Comparison of ENCODE assay signal across 10 cellular contexts in genomic region chr2:138829326-138829725, GRCh38. TPM values are rescaled to one million over a fixed set of nuclear protein-coding genes. Genes with fewer than 3 reads are reported as not detected.
DNase-seq lines count a peak whose midpoint lies in the region; ATAC-seq, FAIRE-seq and TF ChIP-seq lines count a peak whose summit lies in the region.
"Had no signal": no experiment of that assay in that cellular context is flagged by ENCODE, and none has a peak within 500 bp of the region (broad histone marks: within the 10 kb centered on the region; RNA-seq: fewer than 3 reads in every experiment).

No MANE protein-coding gene starts in this region.

- H3K4me3 ChIP-seq in IMR-90 (ENCODE audit: insufficient read depth, low read depth, low read length) = no peak overlapping the region
- H3K4me3 ChIP-seq in SJCRH30 = no peak overlapping the region
- no peak overlapping the region for H3K4me3 ChIP-seq in pancreas

- H3K27me3 ChIP-seq in IMR-90 (ENCODE audit: control insufficient read depth, insufficient read depth, low read length) (no peaks in the 10 kb centered on the region), SJCRH30 (peaks cover under 1% of the 10 kb centered on the region; the same call in 1 of the 2 replicates), pancreas (no peaks in the 10 kb centered on the region)

- ATAC-seq in GM19463 (IDR thresholded peaks at IDR 0.05; ENCODE audit: unreplicated experiment) = peak; percentile 56
- ATAC-seq in IMR-90 (ENCODE audit: low read depth) = peak; percentile 54; the same call in 1 of the 2 replicates
- peak in 3 of 4 donors; percentile 56 to 73 (median 60) for ATAC-seq in pancreas
- ATAC-seq in omental fat pad (ENCODE audit: low FRiP score) = no peak
- ATAC-seq: left colon, T-helper 17 cell had no signal

- H3K36me3 ChIP-seq in IMR-90 (ENCODE audit: control insufficient read depth, insufficient read depth, low read length) (no peaks in the 10 kb centered on the region), SJCRH30 (no peaks in the 10 kb centered on the region), pancreas (no peaks in the 10 kb centered on the region)

- H3K9me3 ChIP-seq in IMR-90 (ENCODE audit: control insufficient read depth, insufficient read depth, low read length) (no peaks in the 10 kb centered on the region), SJCRH30 (replicated peaks) (no peaks in the 10 kb centered on the region), pancreas (no peaks in the 10 kb centered on the region)

- TF ChIP-seq RAD21 in IMR-90 (IDR thresholded peaks at IDR 0.05; ENCODE audit: low read length) = no peak; the same call in 1 of the 2 replicates

- no peak overlapping the region for H2AFZ ChIP-seq in IMR-90 (replicated peaks; ENCODE audit: low read length, poor library complexity)

- peak; percentile 21; the same call in 1 of the 2 replicates for TF ChIP-seq CTCF in IMR-90 (conservative IDR thresholded peaks at IDR 0.05; ENCODE audit: low read depth, low read length)
- no peak for TF ChIP-seq CTCF in pancreas (IDR thresholded peaks at IDR 0.05)
- TF ChIP-seq CTCF in omental fat pad (IDR thresholded peaks at IDR 0.05) = no peak

- H3K4ac ChIP-seq in IMR-90 (ENCODE audit: low read depth, low read length) = no peak overlapping the region

- H3K14ac ChIP-seq in IMR-90 (replicated peaks; ENCODE audit: low read depth, low read length) = no peak overlapping the region

- no peak overlapping the region for H3K23ac ChIP-seq in IMR-90 (ENCODE audit: low read depth, low read length)

- no peak overlapping the region for H2BK15ac ChIP-seq in IMR-90 (ENCODE audit: low read depth, low read length)

- H2AK9ac ChIP-seq in IMR-90 (replicated peaks; ENCODE audit: low read depth, low read length, poor library complexity) = no peak overlapping the region

- in situ Hi-C loops in IMR-90 (cut with MboI; ENCODE audit: low sequenced_read_pairs) = loop anchor here (25.0 kb wide), 1 partner anchor 942 kb away; no protein-coding TSS in a partner anchor

- H3K4me1 ChIP-seq in IMR-90 (ENCODE audit: control insufficient read depth, insufficient read depth, low read length) (no peaks in the 10 kb centered on the region), SJCRH30 (no peaks in the 10 kb centered on the region), pancreas (no peaks in the 10 kb centered on the region)

- TF ChIP-seq POLR2A in IMR-90 (IDR thresholded peaks at IDR 0.05; ENCODE audit: low read depth, low read length) = no peak

- H3K27ac ChIP-seq in IMR-90 (ENCODE audit: insufficient read depth, low read length) (no peak overlapping the region), SJCRH30 (no peak overlapping the region), pancreas (no peak overlapping the region)

- no peak overlapping the region for H4K8ac ChIP-seq in IMR-90 (ENCODE audit: low read depth in 2 of 2, low read length in 2 of 2)

- no peak overlapping the region for H4K91ac ChIP-seq in IMR-90 (ENCODE audit: insufficient read depth, low read depth, low read length)

- H3K56ac ChIP-seq in IMR-90 (ENCODE audit: extremely low read depth, insufficient read depth, low read length) = no peak overlapping the region

- POLR2A ChIA-PET in IMR-90 (lab: Charles Lee; ENCODE audit: unreplicated experiment) = no interaction called here

- no peak overlapping the region for H4K5ac ChIP-seq in IMR-90 (ENCODE audit: low read depth, low read length)

- no CpG with 5 or more reads among the region's 2 CpGs for WGBS in IMR-90 (ENCODE audit: extremely low coverage in 2 of 2, insufficient read length in 1 of 2), 2 experiments
- 23 to 27% methylated on average over 2 of the region's 2 CpGs for WGBS in pancreas, 2 donors

- no peaks in the 10 kb centered on the region for H3K79me1 ChIP-seq in IMR-90 (ENCODE audit: low read depth in 1 of 2, low read length in 2 of 2)

- no peak overlapping the region for H3K18ac ChIP-seq in IMR-90 (ENCODE audit: low read depth, low read length)

- H4K20me1 ChIP-seq in IMR-90 (ENCODE audit: insufficient read depth, low read length) = no peaks in the 10 kb centered on the region

- H2BK5ac ChIP-seq in IMR-90 (ENCODE audit: low read depth, low read length, poor library complexity, severe bottlenecking) = no peak overlapping the region

- no TSS peak for BruUV-seq in IMR-90 (replicated peaks; lab: Mats Ljungman, UMichigan)

- dilution Hi-C loops in IMR-90 (cut with HindIII; ENCODE audit: low sequenced_read_pairs, unreplicated experiment) = no loop called here

- H2BK120ac ChIP-seq in IMR-90 (ENCODE audit: low read depth, low read length) = no peak overlapping the region

- intact Hi-C loops in IMR-90 (cut with micrococcal nuclease) = loop anchor here (5.0 kb wide), 1 partner anchor 457 kb away; no protein-coding TSS in a partner anchor
- intact Hi-C loops in pancreas (cut with DNase I) = no loop called here

- H3K9me1 ChIP-seq in IMR-90 (ENCODE audit: insufficient read depth, low read length) = no peaks in the 10 kb centered on the region

- H3K9ac ChIP-seq in IMR-90 (ENCODE audit: low read depth, low read length) = no peak overlapping the region

- no peak overlapping the region for H2AK5ac ChIP-seq in IMR-90 (ENCODE audit: low read depth, low read length)

- no peak overlapping the region for H3K4me2 ChIP-seq in IMR-90 (ENCODE audit: low read depth, low read length)

- no peak overlapping the region for H2BK20ac ChIP-seq in IMR-90 (ENCODE audit: low read depth, low read length)

- CTCF ChIA-PET in IMR-90 (lab: Yijun Ruan, JAX) = interaction anchor here (0.7 kb wide), 2 partner anchors 140 to 801 kb away, joined by 3 to 5 read pairs; no protein-coding TSS in a partner anchor

- FAIRE-seq in pancreas (lab: Jason Lieb, UNC) = no peak

- DNase-seq in EH (ENCODE audit: low read depth) (peak; percentile 12), IMR-90 (peak; percentile 4), SJCRH30 (peak; percentile 50 to 75), ecto neural progenitor cell (ENCODE audit: low spot score) (peak; percentile 70), pancreas (peak in 2 of 6 donors; percentile 14 to 54), omental fat pad (ENCODE audit: low spot score) (no peak), hepatic stellate cell (ENCODE audit: low spot score) (no peak)

TF ChIP-seq in IMR-90, 13 proteins besides CTCF, POLR2A, EP300 and RAD21:
- TF ChIP-seq ELK1 (IDR thresholded peaks at IDR 0.05; ENCODE audit: borderline replicate concordance, low read depth, low read length) = no peak
- TF ChIP-seq RFX5 (IDR thresholded peaks at IDR 0.05; ENCODE audit: low read depth, low read length) = no peak
- no peak for TF ChIP-seq SMC3 (IDR thresholded peaks at IDR 0.05; ENCODE audit: low read depth, low read length)
- TF ChIP-seq FOS (IDR thresholded peaks at IDR 0.05; ENCODE audit: low read depth, low read length) = no peak
- no peak for TF ChIP-seq NFE2L2 (IDR thresholded peaks at IDR 0.05; ENCODE audit: low read depth, low read length)
- no peak for TF ChIP-seq MAZ (IDR thresholded peaks at IDR 0.05; ENCODE audit: borderline replicate concordance, low read depth, low read length)
- no peak for TF ChIP-seq CHD1 (IDR thresholded peaks at IDR 0.05; ENCODE audit: low read depth, low read length)
- TF ChIP-seq CEBPB (IDR thresholded peaks at IDR 0.05; ENCODE audit: low read depth, low read length) = no peak
- no peak for TF ChIP-seq BHLHE40 (IDR thresholded peaks at IDR 0.05; ENCODE audit: low read depth, low read length)
- no peak for TF ChIP-seq RCOR1 (IDR thresholded peaks at IDR 0.05; ENCODE audit: insufficient replicate concordance, low read length)
- no peak for TF ChIP-seq MXI1 (IDR thresholded peaks at IDR 0.05; ENCODE audit: borderline replicate concordance, low read depth, low read length)
- TF ChIP-seq USF2 (IDR thresholded peaks at IDR 0.05; ENCODE audit: low read depth, low read length) = no peak

RNA-seq across cellular contexts. Expression of gene NXPH2, which starts 49.1 kb away (rescaled TPM):
- total RNA-seq in IMR-90 (2012; rRNA removed) (not detected in 2 replicates), pancreas (under 1 TPM in 1 of 6 donors, not detected in 5; 0.19 TPM), omental fat pad (1 to 10 TPM in 1 of 4 donors, under 1 TPM in 1, not detected in 2; 0.37 to 2.1 TPM)
- polyA plus RNA-seq in IMR-90 (2012; rRNA removed) (not detected in 2 replicates), pancreas (not detected)
- polyA plus RNA-seq in IMR-90 (2012; cell fraction: cytosol; rRNA removed) = not detected in 2 replicates
- polyA plus RNA-seq in IMR-90 (2012; cell fraction: nucleus; rRNA removed; ENCODE audit: low replicate concordance) = not detected in 2 replicates
- not detected in 2 replicates for total RNA-seq in SJCRH30 (2014; rRNA removed; shearing (Covaris generic))
- total RNA-seq: left colon, T-helper 17 cell had no signal

Comparison
In these comparisons a context has a peak if more than half of its experiments do, and no peak if none do; other contexts are left out.
1. DNase-seq: peak in EH (single experiment), IMR-90 (single experiment), SJCRH30 (2 of 2) and ecto neural progenitor cell (single experiment); none in omental fat pad (single experiment) and hepatic stellate cell (single experiment).